In the genomic region with DNA sequence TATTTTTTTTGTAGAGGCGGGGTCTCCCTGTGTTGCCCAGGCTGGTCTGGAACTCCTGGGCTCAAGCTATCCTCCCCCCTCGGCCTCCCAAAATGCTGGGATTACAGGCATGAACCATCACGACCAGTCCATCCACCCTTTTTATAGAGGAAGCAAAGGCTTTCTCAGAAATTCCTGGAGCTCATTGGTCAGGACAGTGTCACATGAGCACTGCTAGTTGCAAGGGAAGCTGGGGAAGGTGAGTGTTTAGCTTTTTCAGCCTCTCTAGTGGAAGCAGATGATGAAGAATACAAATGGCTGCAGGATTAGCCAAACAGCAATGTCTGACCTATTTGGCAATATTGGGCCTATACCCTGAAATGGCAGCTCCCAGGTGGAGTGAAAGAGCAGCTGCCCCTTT, we compare ENCODE assay signal across 28 cellular contexts. TPM values are rescaled to one million over a fixed set of nuclear protein-coding genes. Genes with fewer than 3 reads are reported as not detected.
"Had no signal": no experiment of that assay in that cellular context is flagged by ENCODE, and none has a peak within 500 bp of the region (broad histone marks: within the 10 kb centered on the region; RNA-seq: fewer than 3 reads in every experiment).

No MANE protein-coding gene starts in this region.

- ATAC-seq: left colon; left lung; lower lobe of right lung; naive thymus-derived CD8-positive, alpha-beta T cell; pancreas; right cardiac atrium; stimulated activated memory B cell treated with anti-CD40 and anti-IgM and Interleukin-4, amounts not matched to agents 10 μg/mL and 1 μg/mL and 100 μg/mL, for 72 hours; stimulated activated naive CD8-positive, alpha-beta T cell treated with anti-CD3 and anti-CD28 coated beads, Interleukin-15, amount 100 ng/mL, for 72 hours had no signal

- H3K4me1 ChIP-seq: left lung, lower lobe of right lung, pancreas, prostate gland, sigmoid colon, thyroid gland, transverse colon, upper lobe of left lung, vagina had no signal

- H3K36me3 ChIP-seq: left lung, lower lobe of right lung, pancreas, prostate gland, sigmoid colon, thyroid gland, transverse colon, upper lobe of left lung, vagina had no signal

- H3K4me3 ChIP-seq: left lung, lower lobe of right lung, pancreas, prostate gland, sigmoid colon, testis, thyroid gland, transverse colon, upper lobe of left lung, vagina had no signal

- H3K27ac ChIP-seq: left lung, lower lobe of right lung, pancreas, prostate gland, sigmoid colon, testis, thyroid gland, transverse colon, upper lobe of left lung, vagina had no signal

- FAIRE-seq: keratinocyte, pancreas, small intestine had no signal

- H3K9me3 ChIP-seq: left lung, lower lobe of right lung, pancreas, prostate gland, sigmoid colon, testis, thyroid gland, transverse colon, upper lobe of left lung, vagina had no signal

- DNase-seq: hippocampal formation; left colon; left lung; lower lobe of right lung; mammary epithelial cell; mesenchymal stem cell; naive thymus-derived CD8-positive, alpha-beta T cell; nucleus accumbens; retina; right cardiac atrium; sigmoid colon; small intestine; stimulated activated CD4-positive, alpha-beta T cell treated with anti-CD3 and anti-CD28 coated beads, Interleukin-1b, Interleukin-23, amount 100 ng/mL, for 48 hours; stimulated activated CD4-positive, alpha-beta T cell treated with anti-CD3 and anti-CD28 coated beads, Interleukin-2, amount 100 ng/mL, for 48 hours; stimulated activated CD4-positive, alpha-beta T cell treated with anti-CD3 and anti-CD28 coated beads, Interleukin-4, amount 100 ng/mL, for 4 hours; stimulated activated CD8-positive, alpha-beta memory T cell treated with anti-CD3 and anti-CD28 coated beads, Interleukin-4, amount 100 ng/mL, for 48 hours; stimulated activated naive CD4-positive, alpha-beta T cell treated with Interleukin-2 at 50 U/mL for 16 hours; stimulated activated naive CD8-positive, alpha-beta T cell treated with anti-CD3 and anti-CD28 coated beads, Interleukin-15, amount 100 ng/mL, for 72 hours; testis; thyroid gland; transverse colon; upper lobe of left lung had no signal

- H3K27me3 ChIP-seq: left lung, pancreas, sigmoid colon, testis, thyroid gland, transverse colon, upper lobe of left lung, vagina had no signal

RNA-seq across cellular contexts. Expression of a gene that starts 8.0 kb away (rescaled TPM):
- total RNA-seq: naive thymus-derived CD8-positive, alpha-beta T cell; neural crest cell; vagina had no signal
- polyA plus RNA-seq: keratinocyte; naive thymus-derived CD8-positive, alpha-beta T cell had no signal
